18 cellular contexts compared by ENCODE assay signal in the genomic region with DNA sequence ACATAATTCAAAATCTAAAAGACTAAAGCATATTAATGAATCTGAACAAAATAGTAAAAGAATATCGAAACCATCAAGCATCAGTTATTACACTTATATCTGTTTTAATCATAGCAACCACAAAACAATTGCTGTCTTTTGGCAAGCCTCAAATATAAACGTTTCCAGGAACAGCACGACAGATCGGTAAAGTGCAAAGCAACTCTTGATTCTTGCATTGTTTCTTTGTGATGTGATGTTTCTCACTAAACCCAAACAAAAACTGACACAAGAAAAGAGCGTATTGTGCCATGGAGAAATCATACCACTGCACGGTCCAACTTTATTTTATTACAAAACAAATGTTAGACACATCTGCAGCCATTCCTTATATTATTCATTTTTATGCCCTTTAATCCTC. TPM values are rescaled to one million over a fixed set of nuclear protein-coding genes. Genes with fewer than 3 reads are reported as not detected.
"Had no signal": no experiment of that assay in that cellular context is flagged by ENCODE, and none has a peak within 500 bp of the region (broad histone marks: within the 10 kb centered on the region; RNA-seq: fewer than 3 reads in every experiment).

No MANE protein-coding gene starts in this region.

- H3K27ac ChIP-seq: heart left ventricle, lower lobe of right lung, ovary, skin epidermis had no signal

- H3K36me3 ChIP-seq: heart left ventricle, lower lobe of right lung, ovary had no signal

- H3K4me1 ChIP-seq: lower lobe of right lung had no signal

- H3K4me3 ChIP-seq: heart left ventricle, lower lobe of right lung, ovary, skin epidermis had no signal

- DNase-seq: effector memory CD4-positive, alpha-beta T cell; foreskin melanocyte; heart left ventricle; hippocampal formation; islet precursor cell; lower lobe of right lung; naive thymus-derived CD8-positive, alpha-beta T cell; ovary; right cardiac atrium; stimulated activated CD4-positive, alpha-beta T cell treated with anti-CD3 and anti-CD28 coated beads, Interleukin-2, amount 100 ng/mL, for 24 hours; stimulated activated naive CD4-positive, alpha-beta T cell; trophoblast cell had no signal

- H3K9me3 ChIP-seq: heart left ventricle, lower lobe of right lung, ovary had no signal

- ATAC-seq: esophagus mucosa; heart left ventricle; lower lobe of right lung; naive thymus-derived CD8-positive, alpha-beta T cell; right cardiac atrium had no signal

- H3K27me3 ChIP-seq: heart left ventricle, ovary had no signal

RNA-seq across cellular contexts. Expression of a gene that starts 9.2 kb away (rescaled TPM):
- total RNA-seq: esophagus mucosa; glomerular endothelial cell; left lobe of liver; lower lobe of right lung; naive thymus-derived CD8-positive, alpha-beta T cell; neural crest cell; ovary; posterior vena cava; right cardiac atrium had no signal

RNA-seq across cellular contexts. Expression of a gene that starts 18.4 kb away (rescaled TPM):
- total RNA-seq: esophagus mucosa; glomerular endothelial cell; heart left ventricle; left lobe of liver; lower lobe of right lung; naive thymus-derived CD8-positive, alpha-beta T cell; neural crest cell; ovary; posterior vena cava; right cardiac atrium had no signal
